ENCODE assay signal across 18 cellular contexts in genomic region chr14:104964546-104964945, GRCh38. TPM values are rescaled to one million over a fixed set of nuclear protein-coding genes. Genes with fewer than 3 reads are reported as not detected.
DNase-seq lines count a peak whose midpoint lies in the region; ATAC-seq and TF ChIP-seq lines count a peak whose summit lies in the region.
"Had no signal": no experiment of that assay in that cellular context is flagged by ENCODE, and none has a peak within 500 bp of the region (broad histone marks: within the 10 kb centered on the region; RNA-seq: fewer than 3 reads in every experiment).

No MANE protein-coding gene starts in this region.

- H3K9me3 ChIP-seq in right cardiac atrium (ENCODE audit: control insufficient read depth, low read length) (no peaks in the 10 kb centered on the region), lower lobe of right lung (no peaks in the 10 kb centered on the region), spleen (no peaks in the 10 kb centered on the region)

- intact Hi-C loops in right cardiac atrium (cut with DNase I) (no loop called here), cardiac septum (cut with DNase I) (no loop called here), lower lobe of right lung (cut with DNase I) (no loop called here), spleen (cut with DNase I; ENCODE audit: low total_unique reads) (no loop called here)

- peaks cover 4% of the 10 kb centered on the region for H3K4me1 ChIP-seq in right cardiac atrium (ENCODE audit: control insufficient read depth, insufficient read depth, low read length)
- H3K4me1 ChIP-seq in lower lobe of right lung: peaks cover 26% of the 10 kb centered on the region
- peaks cover 7 to 23% (median 16%) of the 10 kb centered on the region in 6 donors for H3K4me1 ChIP-seq in spleen

- H3K4me3 ChIP-seq in right cardiac atrium (ENCODE audit: low read length) (no peak overlapping the region), lower lobe of right lung (no peak overlapping the region), spleen (no peak overlapping the region)

- no peak for TF ChIP-seq CTCF in RWPE1 (conservative IDR thresholded peaks at IDR 0.05; ENCODE audit: low read depth)
- no peak for TF ChIP-seq CTCF in lower lobe of right lung (IDR thresholded peaks at IDR 0.05)
- TF ChIP-seq CTCF in spleen (IDR thresholded peaks at IDR 0.05 in 8 of 11, conservative IDR thresholded peaks at IDR 0.05 in 3 of 11): no peak

- POLR2A ChIA-PET in RWPE1 (lab: Yijun Ruan, JAX; ENCODE audit: low non-redundant PET): no interaction called here

- ATAC-seq in right cardiac atrium: no peak
- ATAC-seq in lower lobe of right lung: no peak
- no peak for ATAC-seq in GM21526 (IDR thresholded peaks at IDR 0.05; ENCODE audit: low FRiP score, unreplicated experiment)
- ATAC-seq: HCT116, HepG2 had no signal

- WGBS in right cardiac atrium: 86% methylated on average over 7 of the region's 7 CpGs
- 81 to 91% (median 84%) methylated on average over 7 of the region's 7 CpGs for WGBS in spleen, 5 donors

- TF ChIP-seq POLR2A in spleen (IDR thresholded peaks at IDR 0.05): no peak

- H3K27ac ChIP-seq in right cardiac atrium (ENCODE audit: low read length): no peak overlapping the region
- H3K27ac ChIP-seq in RWPE1: peak overlapping the region; percentile 56
- H3K27ac ChIP-seq in lower lobe of right lung: no peak overlapping the region
- H3K27ac ChIP-seq in spleen: no peak overlapping the region
- H3K27ac ChIP-seq: C4-2B had no signal

- DNase-seq in right cardiac atrium (peak in 2 of 3 donors; percentile 3 to 21), cardiac septum (ENCODE audit: low spot score) (no peak), RWPE1 (ENCODE audit: low spot score) (no peak), lower lobe of right lung (peak; percentile 14), spleen (peak; percentile 6), anterior cingulate cortex (lab: John Stamatoyannopoulos, UW) (no peak)
- DNase-seq: ACHN; CD4-positive, alpha-beta memory T cell; DMS153; DMS79 treated with DMSO at 0.1 percent for 48 hours; GF-D8; GOT3; H7; HFFc6 had no signal

- H3K36me3 ChIP-seq in lower lobe of right lung: no peaks in the 10 kb centered on the region
- H3K36me3 ChIP-seq in spleen: no peaks in the 10 kb centered on the region

- CTCF ChIA-PET in RWPE1 (lab: Yijun Ruan, JAX): interaction anchor here (0.7 kb wide), 1 partner anchor 126 kb away, joined by 4 read pairs; no protein-coding TSS in a partner anchor

- H3K27me3 ChIP-seq in right cardiac atrium (ENCODE audit: control insufficient read depth, insufficient read depth): no peaks in the 10 kb centered on the region
- no peaks in the 10 kb centered on the region for H3K27me3 ChIP-seq in lower lobe of right lung (ENCODE audit: low read depth)
- H3K27me3 ChIP-seq in spleen (replicated peaks in 1 of 7): peaks cover 0 to 39% (median 18%) of the 10 kb centered on the region in 7 donors

RNA-seq across cellular contexts. Expression of gene AHNAK2, which starts 13.6 kb away (rescaled TPM):
- total RNA-seq in right cardiac atrium: 1 to 10 TPM; 2.5 to 5.7 (median 3.3) TPM
- polyA plus RNA-seq in right cardiac atrium: 2.0 TPM
- total RNA-seq in cardiac septum: 4.6 TPM
- total RNA-seq in lower lobe of right lung: 10.8 TPM
- 1 to 10 TPM in 1 of 7 donors, under 1 TPM in 6; 0.26 to 1.3 (median 0.66) TPM for total RNA-seq in spleen
- polyA plus RNA-seq in spleen: under 1 TPM; 0.30 to 0.86 (median 0.76) TPM
- polyA plus RNA-seq: CD4-positive, alpha-beta memory T cell had no signal

RNA-seq across cellular contexts. Expression of gene CLBA1, which starts 21.0 kb away (rescaled TPM):
- total RNA-seq in right cardiac atrium: 1 to 10 TPM; 1.8 to 4.2 (median 3.1) TPM
- 2.4 TPM for polyA plus RNA-seq in right cardiac atrium
- total RNA-seq in cardiac septum: 2.7 TPM
- total RNA-seq in lower lobe of right lung: 10.5 TPM
- total RNA-seq in spleen: 1 to 10 TPM; 1.7 to 4.0 (median 3.4) TPM
- polyA plus RNA-seq in spleen: 1 to 10 TPM; 3.7 to 4.3 (median 3.9) TPM

RNA-seq across cellular contexts. Expression of gene PLD4, which starts 39.9 kb away (rescaled TPM):
- under 1 TPM; 0.06 to 0.88 (median 0.20) TPM for total RNA-seq in right cardiac atrium
- 0.05 TPM for polyA plus RNA-seq in right cardiac atrium
- 0.51 TPM for total RNA-seq in cardiac septum
- total RNA-seq in lower lobe of right lung: 1.2 TPM
- 10 to 100 TPM in 6 of 7 donors, 1 to 10 TPM in 1; 5.4 to 30.2 (median 13.9) TPM for total RNA-seq in spleen
- polyA plus RNA-seq in spleen: 10 to 100 TPM; 25.8 to 31.3 (median 29.8) TPM
- total RNA-seq: CD4-positive, alpha-beta memory T cell; H7; HepG2 had no signal
- polyA plus RNA-seq: HepG2 had no signal

RNA-seq across cellular contexts. Expression of gene CDCA4, which starts 56.3 kb away (rescaled TPM):
- total RNA-seq in right cardiac atrium (1 to 10 TPM; 2.9 to 3.9 (median 3.3) TPM), cardiac septum (2.3 TPM), lower lobe of right lung (6.9 TPM), spleen (10 to 100 TPM in 2 of 7 donors, 1 to 10 TPM in 5; 6.5 to 15.1 (median 8.7) TPM)
- polyA plus RNA-seq in right cardiac atrium (2.5 TPM), spleen (10 to 100 TPM in 1 of 3 donors, 1 to 10 TPM in 2; 5.8 to 10.5 (median 8.5) TPM)

Comparison
In these comparisons a context has a peak if more than half of its experiments do, and no peak if none do; other contexts are left out.
1. DNase-seq: peak in right cardiac atrium (2 of 3), lower lobe of right lung (single experiment) and spleen (single experiment); none in cardiac septum (single experiment), RWPE1 (single experiment) and anterior cingulate cortex (0 of 58).